ENCODE assay signal across 11 cellular contexts in the genomic region with DNA sequence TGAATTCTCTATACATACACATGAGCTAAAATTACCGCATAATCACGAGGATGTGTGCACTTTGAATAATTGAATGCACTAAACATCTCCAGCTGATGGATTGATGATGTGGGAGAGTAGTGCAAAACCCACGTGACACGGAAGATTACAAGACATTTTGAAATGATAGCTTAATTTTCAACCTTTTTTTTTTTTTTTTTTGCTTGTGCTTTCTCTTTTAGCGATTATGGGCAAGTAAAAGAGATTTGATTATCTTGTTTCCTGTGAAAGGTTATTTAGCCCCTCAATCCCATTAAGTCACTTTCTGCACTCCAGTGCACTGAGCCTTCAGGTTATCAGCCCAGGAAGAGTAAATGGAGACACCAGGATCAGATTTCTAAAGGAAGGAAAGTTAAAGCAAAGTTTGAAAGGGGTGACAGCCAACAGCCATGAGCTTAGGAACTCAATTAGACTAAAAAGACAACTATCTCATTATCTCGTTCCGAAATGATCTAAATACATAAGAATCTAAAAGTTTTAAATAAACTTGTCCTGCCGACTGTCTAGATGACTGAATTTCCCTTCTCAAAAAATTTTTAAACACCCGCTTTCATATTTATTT.
A peak's percentile ranks its signal among the peaks of the same experiment; 100 is the strongest.
DNase-seq lines count a peak whose midpoint lies in the region; ATAC-seq, FAIRE-seq and TF ChIP-seq lines count a peak whose summit lies in the region.
"Had no signal": no experiment of that assay in that cellular context is flagged by ENCODE, and none has a peak within 500 bp of the region (broad histone marks: within the 10 kb centered on the region; RNA-seq: fewer than 3 reads in every experiment).

No MANE protein-coding gene starts in this region.

- ATAC-seq in Right ventricle myocardium inferior (no peak), K562 (no peak), GM18867 (IDR thresholded peaks at IDR 0.05; ENCODE audit: unreplicated experiment) (no peak)
- ATAC-seq: HCT116, left colon had no signal

- in situ Hi-C loops in K562 (cut with MboI), result no loop called here
- in situ Hi-C loops in GM13976 (cut with MboI; ENCODE audit: low sequenced_read_pairs, unreplicated experiment), result no loop called here

- no peak overlapping the region for H4K91ac ChIP-seq in mesenchymal stem cell (ENCODE audit: low read length)

- H2BK12ac ChIP-seq in mesenchymal stem cell (ENCODE audit: low read length in 2 of 2), result no peak overlapping the region

- H4K20me1 ChIP-seq in K562 (replicated peaks; ENCODE audit: control insufficient read depth, insufficient read depth, low read length), result no peaks in the 10 kb centered on the region; the same call in 1 of the 2 replicates
- H4K20me1 ChIP-seq in OCI-LY7 (ENCODE audit: insufficient read depth, low read length), result no peaks in the 10 kb centered on the region

- no peak overlapping the region for H3K18ac ChIP-seq in mesenchymal stem cell (ENCODE audit: low read depth in 1 of 2, low read length in 2 of 2)

- H3K9me2 ChIP-seq in OCI-LY7 (ENCODE audit: insufficient read depth, low read length), result no peaks in the 10 kb centered on the region

- H2AFZ ChIP-seq in K562 (ENCODE audit: low read depth, low read length) (no peak overlapping the region), mesenchymal stem cell (ENCODE audit: low read depth, low read length) (no peak overlapping the region), OCI-LY7 (ENCODE audit: low read length) (no peak overlapping the region)

- H4K8ac ChIP-seq in mesenchymal stem cell (ENCODE audit: low read length), result no peak overlapping the region

- CTCF ChIA-PET in K562 (lab: Yijun Ruan, JAX; ENCODE audit: low intra/inter-chr PET ratio), result no interaction called here
- CTCF ChIA-PET in OCI-LY7 (lab: Charles Lee; ENCODE audit: unreplicated experiment), result no interaction called here

- no peaks in the 10 kb centered on the region for H3K79me1 ChIP-seq in mesenchymal stem cell (replicated peaks; ENCODE audit: low read length, poor library complexity, severe bottlenecking)

- no TSS peak for BruUV-seq in K562 (replicated peaks; lab: Mats Ljungman, UMichigan)
- no TSS peak for BruUV-seq in OCI-LY7 (replicated peaks; lab: Mats Ljungman, UMichigan)

- TF ChIP-seq POLR2A in K562 (conservative IDR thresholded peaks at IDR 0.05) (no peak), tibial nerve (IDR thresholded peaks at IDR 0.05) (no peak)

- POLR2A ChIA-PET in K562 (lab: Yijun Ruan, JAX) (interaction anchor here (0.6 to 1.0 kb wide), 3 partner anchors 9 to 14 kb away, joined by 3 read pairs; no protein-coding TSS in a partner anchor), OCI-LY7 (lab: Charles Lee) (interaction anchor here (0.6 to 1.6 kb wide), 4 partner anchors 11 to 830 kb away, joined by 3 to 6 read pairs (median 3); no protein-coding TSS in a partner anchor)

- H2BK120ac ChIP-seq in mesenchymal stem cell (ENCODE audit: low read depth, low read length), result no peak overlapping the region

- no peak for TF ChIP-seq CTCF in cardiac muscle cell (IDR thresholded peaks at IDR 0.05; ENCODE audit: low read depth, low read length)
- no peak for TF ChIP-seq CTCF in K562 (IDR thresholded peaks at IDR 0.05 in 2 of 3, conservative IDR thresholded peaks at IDR 0.05 in 1 of 3; ENCODE audit: insufficient read depth in 2 of 3, low read depth in 1 of 3, low read length in 3 of 3)
- no peak for TF ChIP-seq CTCF in tibial nerve (IDR thresholded peaks at IDR 0.05)
- TF ChIP-seq CTCF in GM13976 (IDR thresholded peaks at IDR 0.05; ENCODE audit: borderline replicate concordance, control extremely low read depth, extremely low read depth, insufficient read depth, missing control alignments), result no peak
- no peak for TF ChIP-seq CTCF in OCI-LY7 (conservative IDR thresholded peaks at IDR 0.05; ENCODE audit: low read length)

- H2AK5ac ChIP-seq in mesenchymal stem cell (ENCODE audit: low read length, severe bottlenecking), result no peak overlapping the region

- H3K4ac ChIP-seq in mesenchymal stem cell (ENCODE audit: low read depth in 1 of 2, low read length in 2 of 2), result no peak overlapping the region

- H3K4me1 ChIP-seq in cardiac muscle cell (ENCODE audit: low read depth) (peaks cover 28% of the 10 kb centered on the region), K562 (replicated peaks in 1 of 2; ENCODE audit: control insufficient read depth in 2 of 2, insufficient read depth in 2 of 2, low read length in 2 of 2) (no peaks in the 10 kb centered on the region; a peak in 1 of 5 replicates), mesenchymal stem cell (ENCODE audit: control insufficient read depth, insufficient read depth, low read depth, low read length) (peaks cover 5% of the 10 kb centered on the region), tibial nerve (peaks cover 0 to 24% (median 3%) of the 10 kb centered on the region in 4 donors), OCI-LY7 (ENCODE audit: insufficient read depth, low read length, poor library complexity, severe bottlenecking) (no peaks in the 10 kb centered on the region)

- H3K4me3 ChIP-seq in cardiac muscle cell, result peak overlapping the region; percentile 12
- no peak overlapping the region for H3K4me3 ChIP-seq in K562
- H3K4me3 ChIP-seq in mesenchymal stem cell (ENCODE audit: insufficient read depth in 1 of 2, low read depth in 1 of 2, low read length in 2 of 2), result peak overlapping the region in 1 of 2 experiments; percentile 58
- peak overlapping the region; percentile 1 to 41 (median 16) for H3K4me3 ChIP-seq in tibial nerve
- H3K4me3 ChIP-seq in OCI-LY7 (ENCODE audit: low read depth, low read length, poor library complexity, severe bottlenecking), result no peak overlapping the region

- WGBS in K562 (ENCODE audit: insufficient coverage, low coverage, missing lambda C conversion rate), result 0% methylated on average over 9 of the region's 9 CpGs
- 64% methylated on average over 6 of the region's 9 CpGs for WGBS in mesenchymal stem cell
- WGBS in tibial nerve, 2 donors, result 22 to 23% methylated on average over 9 of the region's 9 CpGs

- no peak for TF ChIP-seq EP300 in K562 (IDR thresholded peaks at IDR 0.05; ENCODE audit: low read length)
- TF ChIP-seq EP300 in tibial nerve (IDR thresholded peaks at IDR 0.05), result no peak

- H2BK5ac ChIP-seq in mesenchymal stem cell (ENCODE audit: low read depth, low read length, poor library complexity, severe bottlenecking), result no peak overlapping the region

- no peaks in the 10 kb centered on the region for H3K9me3 ChIP-seq in cardiac muscle cell (ENCODE audit: low read depth)
- H3K9me3 ChIP-seq in K562 (replicated peaks; ENCODE audit: control insufficient read depth, insufficient read depth, low read depth, low read length), result no peaks in the 10 kb centered on the region
- H3K9me3 ChIP-seq in mesenchymal stem cell (ENCODE audit: control insufficient read depth, low read length), result no peaks in the 10 kb centered on the region
- no peaks in the 10 kb centered on the region for H3K9me3 ChIP-seq in tibial nerve
- no peaks in the 10 kb centered on the region for H3K9me3 ChIP-seq in OCI-LY7 (ENCODE audit: low read length)

- no peak overlapping the region for H3K9ac ChIP-seq in K562 (ENCODE audit: insufficient read depth in 1 of 2, low read depth in 2 of 2, low read length in 2 of 2)
- peak overlapping the region; percentile 65 for H3K9ac ChIP-seq in mesenchymal stem cell (ENCODE audit: low read length)

- no peaks in the 10 kb centered on the region for H3K9me1 ChIP-seq in K562 (ENCODE audit: control insufficient read depth, insufficient read depth, low read length)

- no peak overlapping the region for H3K27ac ChIP-seq in cardiac muscle cell
- H3K27ac ChIP-seq in K562 (ENCODE audit: extremely low read depth, low read depth, low read length), result no peak overlapping the region
- no peak overlapping the region for H3K27ac ChIP-seq in mesenchymal stem cell (ENCODE audit: low read length, poor library complexity, severe bottlenecking)
- H3K27ac ChIP-seq in tibial nerve, result no peak overlapping the region
- H3K27ac ChIP-seq in OCI-LY7 (ENCODE audit: low read depth, low read length, poor library complexity, severe bottlenecking), result no peak overlapping the region

- no peak for DNase-seq in cardiac muscle cell (ENCODE audit: low read depth in 1 of 2, low spot score in 1 of 2)
- DNase-seq in Right ventricle myocardium inferior (ENCODE audit: missing footprints), result no peak
- no peak for DNase-seq in K562 (ENCODE audit: extremely low read depth in 1 of 4, low spot score in 3 of 4)
- peak; percentile 39 for DNase-seq in mesenchymal stem cell
- DNase-seq in tibial nerve (ENCODE audit: low spot score in 2 of 2), result no peak
- no peak for DNase-seq in GM13976 (ENCODE audit: low spot score)
- no peak for DNase-seq in OCI-LY7 (ENCODE audit: low spot score)
- DNase-seq: AML-193, left colon had no signal

- intact Hi-C loops in Right ventricle myocardium inferior (cut with DNase I), result loop anchor here (10.0 kb wide), 1 partner anchor 147 kb away; a partner anchor contains a TSS
- intact Hi-C loops in K562 (cut with micrococcal nuclease), result no loop called here
- intact Hi-C loops in OCI-LY7 (cut with micrococcal nuclease; ENCODE audit: unreplicated experiment), result no loop called here

- no peak overlapping the region for H2BK15ac ChIP-seq in mesenchymal stem cell (ENCODE audit: low read depth, poor library complexity, severe bottlenecking)

- H3K79me2 ChIP-seq in K562 (ENCODE audit: control insufficient read depth, insufficient read depth, low read length) (no peaks in the 10 kb centered on the region), OCI-LY7 (ENCODE audit: insufficient read depth, low read depth, low read length) (no peaks in the 10 kb centered on the region)

- H3K23ac ChIP-seq in mesenchymal stem cell (ENCODE audit: low read length in 2 of 2), result no peak overlapping the region

- no peak overlapping the region for H3K4me2 ChIP-seq in K562 (ENCODE audit: insufficient read depth, low read length)
- H3K4me2 ChIP-seq in mesenchymal stem cell (ENCODE audit: low read length, poor library complexity, severe bottlenecking), result peak overlapping the region; percentile 78
- H3K4me2 ChIP-seq in OCI-LY7 (ENCODE audit: low read length), result no peak overlapping the region

- H3K14ac ChIP-seq in mesenchymal stem cell (ENCODE audit: low read length in 2 of 2), result no peak overlapping the region

- no peaks in the 10 kb centered on the region for H3K36me3 ChIP-seq in cardiac muscle cell
- H3K36me3 ChIP-seq in K562 (ENCODE audit: control insufficient read depth, insufficient read depth, low read length), result no peaks in the 10 kb centered on the region
- H3K36me3 ChIP-seq in mesenchymal stem cell (ENCODE audit: control insufficient read depth in 1 of 2, insufficient read depth in 2 of 2, low read depth in 1 of 2, low read length in 2 of 2), result no peaks in the 10 kb centered on the region
- no peaks in the 10 kb centered on the region for H3K36me3 ChIP-seq in tibial nerve
- no peaks in the 10 kb centered on the region for H3K36me3 ChIP-seq in OCI-LY7 (ENCODE audit: insufficient read depth, low read length)

- peaks cover 80% of the 10 kb centered on the region for H3K27me3 ChIP-seq in cardiac muscle cell
- H3K27me3 ChIP-seq in K562 (ENCODE audit: control insufficient read depth in 2 of 2, insufficient read depth in 2 of 2, low read length in 2 of 2), result peaks cover 7 to 21% of the 10 kb centered on the region in 2 experiments; a peak in 4 of 5 replicates
- H3K27me3 ChIP-seq in mesenchymal stem cell (ENCODE audit: control insufficient read depth in 1 of 2, insufficient read depth in 1 of 2, low read length in 2 of 2), result peaks cover 0 to 8% of the 10 kb centered on the region in 2 experiments
- no peaks in the 10 kb centered on the region for H3K27me3 ChIP-seq in tibial nerve

- no peak for TF ChIP-seq RAD21 in K562 (CRISPR knock-in tag; conservative IDR thresholded peaks at IDR 0.05 in 1 of 2, IDR thresholded peaks at IDR 0.05 in 1 of 2)

- FAIRE-seq in K562 (lab: Jason Lieb, UNC), result no peak

Comparison
In these comparisons a context has a peak if more than half of its experiments do, and no peak if none do; other contexts are left out.
1. H3K4me3 ChIP-seq: peak in cardiac muscle cell (single experiment) and tibial nerve (4 of 4); none in K562 (single experiment) and OCI-LY7 (single experiment).